5 cellular contexts compared by ENCODE assay signal in the genomic region with DNA sequence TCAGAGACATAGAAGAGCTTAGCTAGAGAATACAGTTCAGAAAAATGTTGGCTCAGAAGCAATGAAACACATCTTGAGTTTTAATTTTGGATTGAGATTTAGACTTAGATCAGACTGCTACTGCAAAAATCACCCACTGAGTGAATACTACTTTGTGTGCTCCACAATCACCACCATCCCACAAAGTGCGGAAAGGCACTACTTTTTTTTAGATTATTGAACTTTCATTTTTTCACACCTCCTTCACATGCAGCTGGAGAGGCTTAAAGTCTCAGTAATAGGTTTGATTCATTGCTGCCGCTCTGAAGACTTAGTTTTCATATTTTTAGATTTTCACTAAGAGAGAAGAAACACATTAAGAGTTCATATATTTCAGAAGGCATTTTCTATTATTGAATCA.
"Had no signal": no experiment of that assay in that cellular context is flagged by ENCODE, and none has a peak within 500 bp of the region (broad histone marks: within the 10 kb centered on the region; RNA-seq: fewer than 3 reads in every experiment).

No MANE protein-coding gene starts in this region.

- DNase-seq: IMR-90, KBM-7 had no signal

- H3K27ac ChIP-seq: HL-60 had no signal

- ATAC-seq: HepG2, K562 had no signal

- H3K4me3 ChIP-seq: K562 had no signal
